In the genomic region with DNA sequence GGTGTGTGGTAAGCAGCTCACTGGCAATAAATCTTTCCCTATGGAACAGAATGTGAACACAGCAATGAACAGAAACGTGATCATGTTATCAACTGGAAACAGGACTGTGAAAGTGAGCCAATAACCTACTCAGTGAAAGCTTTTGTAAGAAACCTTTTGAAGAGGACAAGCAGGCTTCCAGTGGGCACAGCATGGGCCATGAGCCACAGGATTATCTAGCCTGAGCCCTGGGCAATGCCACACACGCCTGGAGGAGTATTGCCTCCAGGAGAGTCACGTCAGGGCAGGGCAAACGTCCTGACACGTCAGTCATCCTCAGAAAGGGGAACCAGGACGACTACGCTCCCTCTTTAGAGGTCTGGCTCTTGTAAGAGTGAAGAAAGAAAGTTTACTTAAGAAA, we compare ENCODE assay signal across 18 cellular contexts. TPM values are rescaled to one million over a fixed set of nuclear protein-coding genes. Genes with fewer than 3 reads are reported as not detected.
DNase-seq lines count a peak whose midpoint lies in the region; ATAC-seq and TF ChIP-seq lines count a peak whose summit lies in the region.
"Had no signal": no experiment of that assay in that cellular context is flagged by ENCODE, and none has a peak within 500 bp of the region (broad histone marks: within the 10 kb centered on the region; RNA-seq: fewer than 3 reads in every experiment).

No MANE protein-coding gene starts in this region.

- no peak for DNase-seq in IMR-90
- peak; percentile 76 for DNase-seq in SIG-M5 treated with dmso at 0.1 percent for 504 hours (lab: John Stamatoyannopoulos, UW; ENCODE audit: unreplicated experiment)
- DNase-seq in fibroblast of villous mesenchyme (ENCODE audit: low read depth): peak; percentile 28
- DNase-seq in SHP77 treated with DMSO at 0.1 percent for 48 hours (lab: John Stamatoyannopoulos, UW): no peak
- no peak for DNase-seq in GM19238 (ENCODE audit: insufficient read length, low spot score)
- DNase-seq in SK-N-SH: no peak
- DNase-seq: activated CD4-positive, alpha-beta T cell treated with anti-CD3 and anti-CD28 coated beads for 1 hour; naive B cell; NCI-H1417; NCI-H526 treated with DMSO at 0.1 percent for 48 hours; Peyer's patch; T-helper 1 cell; thyroid gland had no signal

- H3K18ac ChIP-seq in IMR-90 (ENCODE audit: low read depth, low read length): no peak overlapping the region; the same call in 1 of the 2 replicates

- H3K79me2 ChIP-seq in SK-N-SH (ENCODE audit: insufficient read depth): no peaks in the 10 kb centered on the region

- H3K4ac ChIP-seq in IMR-90 (ENCODE audit: low read depth, low read length): no peak overlapping the region

- peaks cover 3% of the 10 kb centered on the region; the same call in 1 of the 2 replicates for H3K9me1 ChIP-seq in IMR-90 (ENCODE audit: insufficient read depth, low read length)

- no peak for ATAC-seq in IMR-90 (ENCODE audit: low read depth)
- ATAC-seq in activated CD4-positive, CD25-positive, alpha-beta regulatory T cell treated with anti-CD3 and anti-CD28 coated beads, Interleukin-2, amount 50 U/mL, for 24 hours: no peak
- ATAC-seq: GM12878, GM23338 had no signal

- H3K9ac ChIP-seq in IMR-90 (ENCODE audit: low read depth, low read length) (no peak overlapping the region), SK-N-SH (no peak overlapping the region)

- in situ Hi-C loops in IMR-90 (cut with MboI; ENCODE audit: low sequenced_read_pairs): loop anchor here (25.0 kb wide), 1 partner anchor 863 kb away; no protein-coding TSS in a partner anchor

- CTCF ChIA-PET in IMR-90 (lab: Yijun Ruan, JAX): interaction anchor here (1.8 kb wide), 1 partner anchor 10 kb away, joined by 7 read pairs; no protein-coding TSS in a partner anchor
- CTCF ChIA-PET in SK-N-SH (lab: Yijun Ruan, JAX): interaction anchor here (0.7 to 3.4 kb wide), 3 partner anchors 13 to 878 kb away, joined by 3 to 14 read pairs (median 3); no protein-coding TSS in a partner anchor

- no TSS peak for BruUV-seq in IMR-90 (replicated peaks; lab: Mats Ljungman, UMichigan)

- no peak overlapping the region for H3K14ac ChIP-seq in IMR-90 (replicated peaks; ENCODE audit: low read depth, low read length)

- TF ChIP-seq RAD21 in IMR-90 (IDR thresholded peaks at IDR 0.05; ENCODE audit: low read length): no peak
- TF ChIP-seq RAD21 in SK-N-SH (IDR thresholded peaks at IDR 0.05; ENCODE audit: low read length): no peak

- H3K9me3 ChIP-seq in IMR-90 (ENCODE audit: control insufficient read depth, insufficient read depth, low read length) (no peaks in the 10 kb centered on the region), neutrophil (no peaks in the 10 kb centered on the region), SK-N-SH (no peaks in the 10 kb centered on the region)
- H3K9me3 ChIP-seq: Peyer's patch, thyroid gland had no signal

- POLR2A ChIA-PET in IMR-90 (lab: Charles Lee; ENCODE audit: unreplicated experiment) (no interaction called here), SK-N-SH (lab: Yijun Ruan, JAX) (no interaction called here)

- no peak overlapping the region for H3K56ac ChIP-seq in IMR-90 (ENCODE audit: extremely low read depth, insufficient read depth, low read length)

- no peaks in the 10 kb centered on the region for H3K9me2 ChIP-seq in SK-N-SH

- H2BK15ac ChIP-seq in IMR-90 (ENCODE audit: low read depth, low read length): no peak overlapping the region

- no peak for TF ChIP-seq EP300 in SK-N-SH (IDR thresholded peaks at IDR 0.05; ENCODE audit: borderline replicate concordance in 1 of 2, low read depth in 1 of 2, low read length in 1 of 2)

- H2AFZ ChIP-seq in IMR-90 (replicated peaks; ENCODE audit: low read length, poor library complexity) (no peak overlapping the region), SK-N-SH (ENCODE audit: low read depth) (no peak overlapping the region)
- H2AFZ ChIP-seq: GM23338 had no signal

- TF ChIP-seq CTCF in IMR-90 (conservative IDR thresholded peaks at IDR 0.05; ENCODE audit: low read depth, low read length): no peak
- TF ChIP-seq CTCF in fibroblast of villous mesenchyme (IDR thresholded peaks at IDR 0.05; ENCODE audit: insufficient read depth, low read depth, low read length): no peak
- TF ChIP-seq CTCF in neutrophil (IDR thresholded peaks at IDR 0.05): no peak
- no peak for TF ChIP-seq CTCF in SK-N-SH (IDR thresholded peaks at IDR 0.05)

- intact Hi-C loops in IMR-90 (cut with micrococcal nuclease): no loop called here

- 0 out of 2 replicates have a peak overlapping the region, but pooled peaks have one; percentile 24 for H2AK5ac ChIP-seq in IMR-90 (ENCODE audit: low read depth, low read length)

- WGBS in IMR-90 (ENCODE audit: extremely low coverage in 2 of 2, insufficient read length in 1 of 2), 2 experiments: 73% methylated on average over 4 of the region's 7 CpGs; no CpG with 5 or more reads in 1 of the 2 experiments
- 92% methylated on average over 7 of the region's 7 CpGs for WGBS in SK-N-SH (ENCODE audit: low lambda C conversion rate)

- no peak overlapping the region for H2AK9ac ChIP-seq in IMR-90 (replicated peaks; ENCODE audit: low read depth, low read length, poor library complexity)

- H4K20me1 ChIP-seq in IMR-90 (ENCODE audit: insufficient read depth, low read length) (no peaks in the 10 kb centered on the region), SK-N-SH (ENCODE audit: insufficient read depth) (0 out of 2 replicates have a peak, but pooled peaks cover 3% of the 10 kb centered on the region)

- no peak overlapping the region for H2BK120ac ChIP-seq in IMR-90 (ENCODE audit: low read depth, low read length)

- H3K4me3 ChIP-seq in IMR-90 (ENCODE audit: insufficient read depth, low read depth, low read length) (no peak overlapping the region), fibroblast of villous mesenchyme (ENCODE audit: low read depth, low read length) (no peak overlapping the region), neutrophil (ENCODE audit: low read depth in 1 of 2, low read length in 1 of 2) (peak overlapping the region; percentile 8 to 15), SK-N-SH (ENCODE audit: low read depth in 2 of 2, low read length in 1 of 2) (no peak overlapping the region)
- H3K4me3 ChIP-seq: GM12878, GM23338, Peyer's patch, smooth muscle cell, thyroid gland had no signal

- H3F3A ChIP-seq in SK-N-SH (replicated peaks; ENCODE audit: insufficient read depth): peaks cover 12% of the 10 kb centered on the region

- H2BK5ac ChIP-seq in IMR-90 (ENCODE audit: low read depth, low read length, poor library complexity, severe bottlenecking): no peak overlapping the region

- no peak overlapping the region for H4K5ac ChIP-seq in IMR-90 (ENCODE audit: low read depth, low read length)

- no peak overlapping the region for H4K91ac ChIP-seq in IMR-90 (ENCODE audit: insufficient read depth, low read depth, low read length)

- no peak overlapping the region for H3K27ac ChIP-seq in IMR-90 (ENCODE audit: insufficient read depth, low read length)
- peak overlapping the region; percentile 91 for H3K27ac ChIP-seq in neutrophil
- no peak overlapping the region for H3K27ac ChIP-seq in SK-N-SH (ENCODE audit: low read depth in 2 of 2, low read length in 1 of 2)
- H3K27ac ChIP-seq: Peyer's patch, thyroid gland had no signal

- H3K23ac ChIP-seq in IMR-90 (ENCODE audit: low read depth, low read length): no peak overlapping the region

- H4K8ac ChIP-seq in IMR-90 (ENCODE audit: low read depth in 2 of 2, low read length in 2 of 2): no peak overlapping the region

- H3K79me1 ChIP-seq in IMR-90 (ENCODE audit: low read depth in 1 of 2, low read length in 2 of 2): peaks cover 0 to 5% of the 10 kb centered on the region in 2 experiments; a peak in 3 of 4 replicates

- no peak overlapping the region for H2BK20ac ChIP-seq in IMR-90 (ENCODE audit: low read depth, low read length)

- TF ChIP-seq POLR2A in IMR-90 (IDR thresholded peaks at IDR 0.05; ENCODE audit: low read depth, low read length): no peak

- H3K4me2 ChIP-seq in IMR-90 (ENCODE audit: low read depth, low read length) (no peak overlapping the region), SK-N-SH (no peak overlapping the region)
- H3K4me2 ChIP-seq: GM23338, smooth muscle cell had no signal

- dilution Hi-C loops in IMR-90 (cut with HindIII; ENCODE audit: low sequenced_read_pairs, unreplicated experiment): no loop called here

- H3K36me3 ChIP-seq in IMR-90 (ENCODE audit: control insufficient read depth, insufficient read depth, low read length) (peaks cover 9% of the 10 kb centered on the region), neutrophil (peaks cover 21% of the 10 kb centered on the region), SK-N-SH (replicated peaks in 1 of 2; ENCODE audit: control insufficient read depth in 1 of 2, insufficient read depth in 2 of 2, low read length in 1 of 2) (peaks cover 29 to 61% of the 10 kb centered on the region in 2 experiments)

- H3K27me3 ChIP-seq in IMR-90 (ENCODE audit: control insufficient read depth, insufficient read depth, low read length): no peaks in the 10 kb centered on the region
- no peaks in the 10 kb centered on the region for H3K27me3 ChIP-seq in neutrophil
- no peaks in the 10 kb centered on the region for H3K27me3 ChIP-seq in SK-N-SH (ENCODE audit: insufficient read depth)
- H3K27me3 ChIP-seq: Peyer's patch, thyroid gland had no signal

- peaks cover 3% of the 10 kb centered on the region; the same call in 1 of the 2 replicates for H3K4me1 ChIP-seq in IMR-90 (ENCODE audit: control insufficient read depth, insufficient read depth, low read length)
- H3K4me1 ChIP-seq in neutrophil (ENCODE audit: control insufficient read depth in 1 of 2, insufficient read depth in 1 of 2, low read depth in 1 of 2, low read length in 1 of 2): peaks cover 74 to 79% of the 10 kb centered on the region in 2 experiments
- no peaks in the 10 kb centered on the region; a peak in 1 of 4 replicates for H3K4me1 ChIP-seq in SK-N-SH (ENCODE audit: control insufficient read depth in 1 of 2, insufficient read depth in 2 of 2, low read depth in 1 of 2, low read length in 1 of 2)

TF ChIP-seq in IMR-90, 13 proteins besides CTCF, POLR2A, EP300 and RAD21 (continues in another document):
- no peak for TF ChIP-seq CEBPB (IDR thresholded peaks at IDR 0.05; ENCODE audit: low read depth, low read length)

RNA-seq across cellular contexts. Expression of a gene that starts 32.3 kb away (rescaled TPM):
- total RNA-seq in IMR-90 (2012; rRNA removed) (7.5 and 9.3 TPM in 2 replicates), fibroblast of villous mesenchyme (10.0 and 12.1 TPM in 2 replicates)
- polyA plus RNA-seq in IMR-90 (2012; rRNA removed) (4.0 and 4.5 TPM in 2 replicates), SK-N-SH (2012; rRNA removed) (10.3 and 11.3 TPM in 2 replicates)
- polyA plus RNA-seq in IMR-90 (2012; cell fraction: cytosol; rRNA removed): 1.7 and 3.9 TPM in 2 replicates
- polyA plus RNA-seq in IMR-90 (2012; cell fraction: nucleus; rRNA removed; ENCODE audit: low replicate concordance): 11.3 and 16.3 TPM in 2 replicates
- polyA plus RNA-seq in SK-N-SH (2012; cell fraction: cytosol; rRNA removed): 6.1 and 7.6 TPM in 2 replicates
- 30.6 and 31.1 TPM in 2 replicates for polyA plus RNA-seq in SK-N-SH (2012; cell fraction: nucleus; rRNA removed)

RNA-seq across cellular contexts. Expression of a gene that starts 43.1 kb away (rescaled TPM):
- total RNA-seq in IMR-90 (2012; rRNA removed) (194 and 325 TPM in 2 replicates), fibroblast of villous mesenchyme (88.3 and 113 TPM in 2 replicates)
- polyA plus RNA-seq in IMR-90 (2012; rRNA removed) (150 and 181 TPM in 2 replicates), SK-N-SH (2012; rRNA removed) (102 and 129 TPM in 2 replicates)
- 24.3 and 34.6 TPM in 2 replicates for polyA plus RNA-seq in IMR-90 (2012; cell fraction: cytosol; rRNA removed)
- polyA plus RNA-seq in IMR-90 (2012; cell fraction: nucleus; rRNA removed; ENCODE audit: low replicate concordance): 8.4 and 77.4 TPM in 2 replicates
- polyA plus RNA-seq in SK-N-SH (2012; cell fraction: cytosol; rRNA removed): 148 and 174 TPM in 2 replicates
- polyA plus RNA-seq in SK-N-SH (2012; cell fraction: nucleus; rRNA removed): 30.3 and 80.7 TPM in 2 replicates

Comparison
In these comparisons a context has a peak if more than half of its experiments do, and no peak if none do; other contexts are left out.
1. DNase-seq: peak in SIG-M5 treated with dmso at 0.1 percent for 504 hours (single experiment) and fibroblast of villous mesenchyme (single experiment); none in IMR-90 (single experiment), SHP77 treated with DMSO at 0.1 percent for 48 hours (single experiment), GM19238 (single experiment) and SK-N-SH (single experiment).
2. H3K4me3 ChIP-seq: peak in neutrophil (2 of 2); none in IMR-90 (single experiment), fibroblast of villous mesenchyme (single experiment) and SK-N-SH (0 of 2).